10 cellular contexts compared by ENCODE assay signal in genomic region chr1:22784317-22784716, GRCh38.
"Had no signal": no experiment of that assay in that cellular context is flagged by ENCODE, and none has a peak within 500 bp of the region (broad histone marks: within the 10 kb centered on the region; RNA-seq: fewer than 3 reads in every experiment).

No MANE protein-coding gene starts in this region.

- FAIRE-seq: H54 had no signal

- H3K9me3 ChIP-seq: HAP-1 had no signal

- DNase-seq: GM23248, GOT3, H7, H9, HCEC 1CT, HFFc6 had no signal

- H2AFZ ChIP-seq: GM23248, GM23338 had no signal

- H3K4me2 ChIP-seq: GM23338 had no signal

- H3K9ac ChIP-seq: GM23248 had no signal

- H3K4me3 ChIP-seq: GM23248, GM23338, HAP-1 had no signal

- ATAC-seq: GM23338, HCT116 had no signal

- H3K36me3 ChIP-seq: HAP-1 had no signal

- H3K4me1 ChIP-seq: HAP-1 had no signal

- H3K27ac ChIP-seq: GM23248 had no signal
